23 cellular contexts compared by ENCODE assay signal in the genomic region with DNA sequence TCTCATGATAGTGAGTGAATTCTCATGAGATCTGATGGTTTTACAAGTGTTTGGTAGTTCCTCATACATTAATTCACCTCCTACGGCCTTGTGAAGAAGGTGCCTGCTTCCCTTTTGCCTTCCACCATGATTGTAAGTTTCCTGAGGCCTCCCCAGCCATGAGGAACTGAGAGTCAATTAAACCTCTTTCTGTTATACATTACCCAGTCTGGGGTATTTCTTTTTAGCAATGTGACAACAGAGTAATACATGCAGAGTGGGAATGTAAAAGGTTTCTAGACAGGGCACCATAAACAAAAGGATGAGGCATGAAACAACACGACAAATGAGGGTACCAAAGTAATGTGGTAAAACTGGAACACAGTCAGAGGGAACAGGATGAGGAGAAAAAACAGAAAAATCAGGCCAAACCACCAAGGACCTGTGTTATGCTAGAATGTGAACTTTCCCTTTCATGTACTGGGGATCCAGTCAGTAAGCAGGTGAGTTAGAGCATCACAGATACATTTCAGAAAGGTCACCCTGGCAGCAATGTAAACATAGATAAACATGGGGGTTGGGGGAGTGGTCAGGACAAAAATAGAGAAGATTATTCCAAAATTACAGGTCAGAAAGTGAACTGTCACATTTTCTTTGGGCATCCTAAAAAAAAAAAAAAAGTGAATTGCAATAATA. TPM values are rescaled to one million over a fixed set of nuclear protein-coding genes. Genes with fewer than 3 reads are reported as not detected.
A peak's percentile ranks its signal among the peaks of the same experiment; 100 is the strongest.
DNase-seq lines count a peak whose midpoint lies in the region; ATAC-seq, FAIRE-seq and TF ChIP-seq lines count a peak whose summit lies in the region.
"Had no signal": no experiment of that assay in that cellular context is flagged by ENCODE, and none has a peak within 500 bp of the region (broad histone marks: within the 10 kb centered on the region; RNA-seq: fewer than 3 reads in every experiment).

No MANE protein-coding gene starts in this region.

- H2BK120ac ChIP-seq in trophoblast cell (ENCODE audit: insufficient read depth, low read length, poor library complexity): no peak overlapping the region

- H3K23ac ChIP-seq in trophoblast cell (ENCODE audit: low read length): no peak overlapping the region

- H2AK5ac ChIP-seq in trophoblast cell (ENCODE audit: low read length): no peak overlapping the region

- H3K4me3 ChIP-seq in trophoblast cell (ENCODE audit: low read depth, low read length) (no peak overlapping the region), SK-N-SH (ENCODE audit: low read depth in 2 of 2, low read length in 1 of 2) (no peak overlapping the region)
- H3K4me3 ChIP-seq: BLaER1, SK-N-MC had no signal

- H3K4me1 Mint-ChIP-seq in activated CD8-positive, alpha-beta T cell treated with anti-CD3 and anti-CD28 coated beads for 36 hours (ENCODE audit: low read depth): peaks cover 4% of the 10 kb centered on the region

- ATAC-seq in HG03175 (IDR thresholded peaks at IDR 0.05; ENCODE audit: unreplicated experiment): peak; percentile 58
- no peak for ATAC-seq in activated CD8-positive, alpha-beta T cell treated with anti-CD3 and anti-CD28 coated beads for 36 hours
- no peak for ATAC-seq in left colon
- ATAC-seq: HCT116, HepG2 had no signal

- H2BK5ac ChIP-seq in trophoblast cell (ENCODE audit: low read depth, low read length, poor library complexity): no peak overlapping the region

- CTCF ChIA-PET in activated CD8-positive, alpha-beta T cell treated with anti-CD3 and anti-CD28 coated beads for 36 hours (lab: Charles Lee): no interaction called here
- CTCF ChIA-PET in SK-N-SH (lab: Yijun Ruan, JAX): no interaction called here

- no peaks in the 10 kb centered on the region for H3K79me2 ChIP-seq in trophoblast cell (ENCODE audit: control insufficient read depth, insufficient read depth, low read length, poor library complexity)
- 0 out of 2 replicates have a peak, but pooled peaks cover 3% of the 10 kb centered on the region for H3K79me2 ChIP-seq in SK-N-SH (ENCODE audit: insufficient read depth)

- peak; percentile 41 for FAIRE-seq in GM12891 (lab: Jason Lieb, UNC)
- FAIRE-seq: D721Med, HepG2 had no signal

- H3K9ac ChIP-seq in trophoblast cell (ENCODE audit: low read length) (no peak overlapping the region), SK-N-SH (no peak overlapping the region)
- H3K9ac ChIP-seq: BLaER1 had no signal

- no peak overlapping the region for H3K4ac ChIP-seq in trophoblast cell (ENCODE audit: low read depth, low read length)

- H3K4me3 Mint-ChIP-seq in activated CD8-positive, alpha-beta T cell treated with anti-CD3 and anti-CD28 coated beads for 36 hours: no peak overlapping the region
- H3K4me3 Mint-ChIP-seq: CD4-positive, alpha-beta T cell had no signal

- no peaks in the 10 kb centered on the region for H3K27me3 Mint-ChIP-seq in activated CD8-positive, alpha-beta T cell treated with anti-CD3 and anti-CD28 coated beads for 36 hours
- H3K27me3 Mint-ChIP-seq: CD4-positive, alpha-beta T cell had no signal

- H3K18ac ChIP-seq in trophoblast cell (ENCODE audit: low read length): no peak overlapping the region

- peak overlapping the region; percentile 6 for H3K27ac Mint-ChIP-seq in activated CD8-positive, alpha-beta T cell treated with anti-CD3 and anti-CD28 coated beads for 36 hours
- H3K27ac Mint-ChIP-seq: CD4-positive, alpha-beta T cell had no signal

- H3K9me3 ChIP-seq in trophoblast cell (ENCODE audit: insufficient read depth, low read depth, low read length): no peaks in the 10 kb centered on the region
- no peaks in the 10 kb centered on the region for H3K9me3 ChIP-seq in SK-N-SH

- DNase-seq in GM12891 (ENCODE audit: insufficient read length, low spot score): no peak
- no peak for DNase-seq in activated CD8-positive, alpha-beta T cell treated with anti-CD3 and anti-CD28 coated beads for 36 hours
- peak; percentile 6 to 68 for DNase-seq in trophoblast cell
- no peak for DNase-seq in kidney tubule cell (ENCODE audit: low spot score)
- DNase-seq in left colon: no peak
- no peak for DNase-seq in SK-N-SH
- DNase-seq: CD4-positive, alpha-beta T cell; Karpas-422; NCI-H1105; NCI-H1436 treated with DMSO at 0.1 percent for 48 hours; NCI-H1930; NCI-H2107; NCI-H446; NCI-H524 treated with DMSO at 0.1 percent for 48 hours; NCI-H82; SIG-M5; SW 1271 had no signal

- no peaks in the 10 kb centered on the region for H3K9me3 Mint-ChIP-seq in activated CD8-positive, alpha-beta T cell treated with anti-CD3 and anti-CD28 coated beads for 36 hours
- H3K9me3 Mint-ChIP-seq: CD4-positive, alpha-beta T cell had no signal

- H3K4me2 ChIP-seq in trophoblast cell (ENCODE audit: low read length) (no peak overlapping the region), SK-N-SH (no peak overlapping the region)
- H3K4me2 ChIP-seq: BLaER1 had no signal

- no peak overlapping the region for H3K14ac ChIP-seq in trophoblast cell (ENCODE audit: low read length)

- no peak overlapping the region for H2BK12ac ChIP-seq in trophoblast cell (ENCODE audit: low read length)

- no peaks in the 10 kb centered on the region for H3K9me2 ChIP-seq in SK-N-SH

- H3K27me3 ChIP-seq in trophoblast cell (ENCODE audit: insufficient read depth, low read length) (no peaks in the 10 kb centered on the region), SK-N-SH (ENCODE audit: insufficient read depth) (no peaks in the 10 kb centered on the region)
- H3K27me3 ChIP-seq: BLaER1 had no signal

- H4K20me1 ChIP-seq in SK-N-SH (ENCODE audit: insufficient read depth): no peaks in the 10 kb centered on the region
- H4K20me1 ChIP-seq: BLaER1 had no signal

- H2AFZ ChIP-seq in trophoblast cell (ENCODE audit: insufficient read depth, low read length, poor library complexity): no peak overlapping the region
- no peak overlapping the region for H2AFZ ChIP-seq in SK-N-SH (ENCODE audit: low read depth)

- no peak overlapping the region for H4K12ac ChIP-seq in trophoblast cell (ENCODE audit: low read depth, low read length)

- H3K27ac ChIP-seq in trophoblast cell (ENCODE audit: low read depth, low read length): no peak overlapping the region
- no peak overlapping the region for H3K27ac ChIP-seq in SK-N-SH (ENCODE audit: low read depth in 2 of 2, low read length in 1 of 2)
- H3K27ac ChIP-seq: BLaER1, SK-N-MC had no signal

- H3K36me3 Mint-ChIP-seq in activated CD8-positive, alpha-beta T cell treated with anti-CD3 and anti-CD28 coated beads for 36 hours (ENCODE audit: low read depth): peaks cover 28% of the 10 kb centered on the region

- no peaks in the 10 kb centered on the region for H3K79me1 ChIP-seq in trophoblast cell (ENCODE audit: low read length)

- TF ChIP-seq EP300 in SK-N-SH (IDR thresholded peaks at IDR 0.05; ENCODE audit: borderline replicate concordance in 1 of 2, low read depth in 1 of 2, low read length in 1 of 2): no peak

- no peak for TF ChIP-seq RAD21 in SK-N-SH (IDR thresholded peaks at IDR 0.05; ENCODE audit: low read length)

- peaks cover 15 to 21% of the 10 kb centered on the region in 2 experiments for H3K36me3 ChIP-seq in trophoblast cell (ENCODE audit: control insufficient read depth in 1 of 2, insufficient read depth in 2 of 2, low read length in 2 of 2)
- peaks cover 21 to 38% of the 10 kb centered on the region in 2 experiments for H3K36me3 ChIP-seq in SK-N-SH (replicated peaks in 1 of 2; ENCODE audit: control insufficient read depth in 1 of 2, insufficient read depth in 2 of 2, low read length in 1 of 2)

- H4K8ac ChIP-seq in trophoblast cell (ENCODE audit: low read depth, low read length): no peak overlapping the region

- TF ChIP-seq POLR2A in GM12891 (IDR thresholded peaks at IDR 0.05; ENCODE audit: low read depth, low read length): no peak

- TF ChIP-seq CTCF in activated CD8-positive, alpha-beta T cell treated with anti-CD3 and anti-CD28 coated beads for 36 hours (IDR thresholded peaks at IDR 0.05): no peak
- TF ChIP-seq CTCF in SK-N-SH (IDR thresholded peaks at IDR 0.05): no peak

- no peaks in the 10 kb centered on the region for H3F3A ChIP-seq in SK-N-SH (replicated peaks; ENCODE audit: insufficient read depth)

- WGBS in trophoblast cell (ENCODE audit: extremely low coverage, insufficient coverage, insufficient read length): no CpG with 5 or more reads among the region's 2 CpGs
- WGBS in SK-N-SH (ENCODE audit: low lambda C conversion rate): 88% methylated on average over 2 of the region's 2 CpGs

- intact Hi-C loops in activated CD8-positive, alpha-beta T cell treated with anti-CD3 and anti-CD28 coated beads for 36 hours (cut with micrococcal nuclease): no loop called here
- intact Hi-C loops in left colon (cut with DNase I, micrococcal nuclease): no loop called here

- H3K4me1 ChIP-seq in trophoblast cell (ENCODE audit: control insufficient read depth in 1 of 2, insufficient read depth in 2 of 2, low read length in 2 of 2): no peaks in the 10 kb centered on the region
- H3K4me1 ChIP-seq in SK-N-SH (ENCODE audit: control insufficient read depth in 1 of 2, insufficient read depth in 2 of 2, low read depth in 1 of 2, low read length in 1 of 2): no peaks in the 10 kb centered on the region

- no peak overlapping the region for H4K91ac ChIP-seq in trophoblast cell (ENCODE audit: low read depth, low read length)

- POLR2A ChIA-PET in activated CD8-positive, alpha-beta T cell treated with anti-CD3 and anti-CD28 coated beads for 36 hours (lab: Charles Lee): no interaction called here
- POLR2A ChIA-PET in SK-N-SH (lab: Yijun Ruan, JAX): no interaction called here

TF ChIP-seq in GM12891, 5 proteins besides CTCF, POLR2A, EP300 and RAD21:
- no peak for TF ChIP-seq TAF1 (IDR thresholded peaks at IDR 0.05; ENCODE audit: low read depth, low read length)
- TF ChIP-seq SPI1 (IDR thresholded peaks at IDR 0.05; ENCODE audit: low read depth, low read length): peak; percentile 42

TF ChIP-seq in SK-N-SH, 30 proteins besides CTCF, POLR2A, EP300 and RAD21:
- TF ChIP-seq, protein P1, sequence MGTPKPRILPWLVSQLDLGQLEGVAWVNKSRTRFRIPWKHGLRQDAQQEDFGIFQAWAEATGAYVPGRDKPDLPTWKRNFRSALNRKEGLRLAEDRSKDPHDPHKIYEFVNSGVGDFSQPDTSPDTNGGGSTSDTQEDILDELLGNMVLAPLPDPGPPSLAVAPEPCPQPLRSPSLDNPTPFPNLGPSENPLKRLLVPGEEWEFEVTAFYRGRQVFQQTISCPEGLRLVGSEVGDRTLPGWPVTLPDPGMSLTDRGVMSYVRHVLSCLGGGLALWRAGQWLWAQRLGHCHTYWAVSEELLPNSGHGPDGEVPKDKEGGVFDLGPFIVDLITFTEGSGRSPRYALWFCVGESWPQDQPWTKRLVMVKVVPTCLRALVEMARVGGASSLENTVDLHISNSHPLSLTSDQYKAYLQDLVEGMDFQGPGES (IDR thresholded peaks at IDR 0.05; ENCODE audit: low read depth, low read length): no peak
- TF ChIP-seq MEF2A (IDR thresholded peaks at IDR 0.05; ENCODE audit: borderline replicate concordance, low read depth) (no peak), GABPA (IDR thresholded peaks at IDR 0.05; ENCODE audit: low read depth) (no peak)

RNA-seq across cellular contexts. Expression of a gene that starts 31.9 kb away (rescaled TPM):
- 4.1 TPM for polyA plus RNA-seq in GM12891 (2012; ENCODE audit: low read depth, missing spikeins)
- total RNA-seq in activated CD8-positive, alpha-beta T cell treated with anti-CD3 and anti-CD28 coated beads for 36 hours: 10 to 100 TPM in 1 of 2 experiments, 1 to 10 TPM in 1; 8.3 to 10.4 TPM
- polyA plus RNA-seq in trophoblast cell (2013): 5.6 TPM in 2 replicates
- total RNA-seq in left colon: 1 to 10 TPM; 4.7 to 5.3 TPM
- 1.0 and 1.3 TPM in 2 replicates for polyA plus RNA-seq in SK-N-SH (2012; rRNA removed)
- 1.7 and 2.2 TPM in 2 replicates for polyA plus RNA-seq in SK-N-SH (2012; cell fraction: cytosol; rRNA removed)
- polyA plus RNA-seq in SK-N-SH (2012; cell fraction: nucleus; rRNA removed): 1.4 and 2.7 TPM in 2 replicates

Comparison
In these comparisons a context has a peak if more than half of its experiments do, and no peak if none do; other contexts are left out.
1. DNase-seq: peak in trophoblast cell (2 of 2); none in GM12891 (single experiment), activated CD8-positive, alpha-beta T cell treated with anti-CD3 and anti-CD28 coated beads for 36 hours (single experiment), kidney tubule cell (single experiment), left colon (0 of 2) and SK-N-SH (single experiment).